ENCODE assay signal across 28 cellular contexts in the genomic region with DNA sequence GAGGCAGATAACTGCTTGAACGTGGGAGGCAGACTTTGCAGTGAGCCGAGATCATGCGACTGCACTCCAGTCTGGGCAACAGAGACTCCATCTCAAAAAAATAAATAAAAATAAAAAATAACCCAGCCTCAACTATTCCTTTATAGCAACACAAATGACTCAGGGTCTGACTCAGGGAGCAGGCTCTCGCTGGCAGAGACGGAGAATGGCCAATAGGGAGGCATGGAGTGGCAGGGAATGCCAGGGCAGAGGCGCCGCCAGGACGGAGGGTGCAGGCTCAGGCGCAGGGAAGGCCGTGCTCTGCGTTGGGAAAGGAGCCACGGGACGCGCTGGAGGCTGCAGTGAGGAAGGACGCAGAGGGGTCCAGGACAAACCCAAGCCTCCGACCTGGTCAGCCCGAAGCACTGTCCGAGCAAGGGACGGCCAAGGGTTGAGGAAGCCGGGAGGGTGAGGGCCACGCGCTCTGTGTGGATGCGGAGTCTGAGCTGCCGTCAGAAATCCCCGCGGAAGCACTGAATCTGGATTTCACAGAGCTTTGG. TPM values are rescaled to one million over a fixed set of nuclear protein-coding genes. Genes with fewer than 3 reads are reported as not detected.
DNase-seq lines count a peak whose midpoint lies in the region; ATAC-seq and TF ChIP-seq lines count a peak whose summit lies in the region.
"Had no signal": no experiment of that assay in that cellular context is flagged by ENCODE, and none has a peak within 500 bp of the region (broad histone marks: within the 10 kb centered on the region; RNA-seq: fewer than 3 reads in every experiment).

No MANE protein-coding gene starts in this region.

- H3K9me3 ChIP-seq in breast epithelium (no peaks in the 10 kb centered on the region), gastroesophageal sphincter (no peaks in the 10 kb centered on the region)
- H3K9me3 ChIP-seq: ascending aorta, HAP-1 had no signal

- no peak overlapping the region for H3K27ac Mint-ChIP-seq in MCF 10A (ENCODE audit: low read depth, unreplicated experiment)
- H3K27ac Mint-ChIP-seq: activated CD4-positive, alpha-beta memory T cell treated with anti-CD3 and anti-CD28 coated beads, Interleukin-2, amount 10 ng/mL, durations not matched to agents 7 days and 5 days; activated naive CD4-positive, alpha-beta T cell treated with anti-CD3 and anti-CD28 coated beads for 36 hours; natural killer cell treated with Interleukin-12 subunit alpha and Interleukin-12 subunit beta and Interleukin-15 and Interleukin-18, amount 100 ng/mL, for 72 hours; type B pancreatic cell; WTC11 had no signal

- POLR2A ChIA-PET in MCF 10A (lab: Yijun Ruan, JAX): interaction anchor here (0.6 kb wide), 1 partner anchor 22 kb away, joined by 3 read pairs; no protein-coding TSS in a partner anchor

- peak; percentile 64 for DNase-seq in MCF 10A (ENCODE audit: unreplicated experiment)
- no peak for DNase-seq in breast epithelium (ENCODE audit: low spot score in 2 of 2)
- DNase-seq in T1000 (lab: John Stamatoyannopoulos, UW): peak; percentile 80
- DNase-seq in iris pigment epithelial cell (ENCODE audit: low read depth): peak; percentile 42
- no peak for DNase-seq in activated CD4-positive, alpha-beta T cell treated with anti-CD3 and anti-CD28 coated beads for 4 hours
- no peak for DNase-seq in Right ventricle myocardium superior
- DNase-seq: activated CD4-positive, alpha-beta memory T cell treated with anti-CD3 and anti-CD28 coated beads, Interleukin-2, amount 10 ng/mL, durations not matched to agents 7 days and 5 days; activated naive CD4-positive, alpha-beta T cell treated with anti-CD3 and anti-CD28 coated beads for 36 hours; activated T-cell treated with anti-CD3 and anti-CD28 coated beads, Interleukin-2, amount 50 U/mL, for 4 hours; GDM1; KBM-7; NCI-H187 treated with DMSO at 0.1 percent for 48 hours; NCI-H446; NK-92 treated with Interleukin-12 subunit alpha and Interleukin-12 subunit beta, amount 100 ng/mL, for 24 hours; posterior cingulate gyrus; SHP77 treated with DMSO at 0.1 percent for 48 hours; stimulated activated CD4-positive, alpha-beta T cell treated with anti-CD3 and anti-CD28 coated beads, Interleukin-1b, Interleukin-23, amount 100 ng/mL, for 48 hours; stimulated activated naive CD4-positive, alpha-beta T cell treated with Interleukin-2 at 50 U/mL for 16 hours had no signal

- no peak for TF ChIP-seq EP300 in gastroesophageal sphincter (IDR thresholded peaks at IDR 0.05)

- BruUV-seq in MCF 10A (replicated peaks; lab: Mats Ljungman, UMichigan): no TSS peak

- TF ChIP-seq POLR2A in breast epithelium (IDR thresholded peaks at IDR 0.05) (no peak), gastroesophageal sphincter (IDR thresholded peaks at IDR 0.05) (no peak)

- no peaks in the 10 kb centered on the region for H3K9me3 Mint-ChIP-seq in MCF 10A (ENCODE audit: unreplicated experiment)
- H3K9me3 Mint-ChIP-seq: activated CD4-positive, alpha-beta memory T cell treated with anti-CD3 and anti-CD28 coated beads, Interleukin-2, amount 10 ng/mL, durations not matched to agents 7 days and 5 days; activated naive CD4-positive, alpha-beta T cell treated with anti-CD3 and anti-CD28 coated beads for 36 hours; activated T-cell treated with anti-CD3 and anti-CD28 coated beads, Interleukin-2, amount 50 U/mL, for 4 hours; natural killer cell treated with Interleukin-12 subunit alpha and Interleukin-12 subunit beta and Interleukin-15 and Interleukin-18, amount 100 ng/mL, for 72 hours; type B pancreatic cell; WTC11 had no signal

- intact Hi-C loops in MCF 10A (cut with micrococcal nuclease) (no loop called here), breast epithelium (cut with DNase I; ENCODE audit: low total_unique reads) (no loop called here), Right ventricle myocardium superior (cut with DNase I) (no loop called here)

- 84 to 92% methylated on average over 11 to 23 of the region's 26 CpGs for WGBS in gastroesophageal sphincter (ENCODE audit: low coverage in 1 of 2), 2 donors

- ATAC-seq in gastroesophageal sphincter: no peak
- no peak for ATAC-seq in Right ventricle myocardium superior (ENCODE audit: poor library complexity)
- no peak for ATAC-seq in GM21447 (IDR thresholded peaks at IDR 0.05; ENCODE audit: unreplicated experiment)
- ATAC-seq: activated T-cell treated with anti-CD3 and anti-CD28 coated beads, Interleukin-2, amount 50 U/mL, for 4 hours; GM12878; natural killer cell treated with Interleukin-12 subunit alpha and Interleukin-12 subunit beta and Interleukin-15 and Interleukin-18, amount 100 ng/mL, for 72 hours; WTC11 had no signal

- peaks cover 51% of the 10 kb centered on the region for H3K36me3 Mint-ChIP-seq in MCF 10A (ENCODE audit: insufficient read depth, unreplicated experiment)
- H3K36me3 Mint-ChIP-seq: natural killer cell treated with Interleukin-12 subunit alpha and Interleukin-12 subunit beta and Interleukin-15 and Interleukin-18, amount 100 ng/mL, for 72 hours had no signal

- TF ChIP-seq CTCF in MCF 10A (IDR thresholded peaks at IDR 0.05; ENCODE audit: unreplicated experiment) (no peak), breast epithelium (IDR thresholded peaks at IDR 0.05) (no peak), gastroesophageal sphincter (IDR thresholded peaks at IDR 0.05) (no peak)

- H3K27me3 ChIP-seq in breast epithelium (no peaks in the 10 kb centered on the region), gastroesophageal sphincter (no peaks in the 10 kb centered on the region)
- H3K27me3 ChIP-seq: ascending aorta had no signal

- no peaks in the 10 kb centered on the region for H3K27me3 Mint-ChIP-seq in MCF 10A (ENCODE audit: insufficient read depth, unreplicated experiment)
- H3K27me3 Mint-ChIP-seq: activated CD4-positive, alpha-beta memory T cell treated with anti-CD3 and anti-CD28 coated beads, Interleukin-2, amount 10 ng/mL, durations not matched to agents 7 days and 5 days; natural killer cell treated with Interleukin-12 subunit alpha and Interleukin-12 subunit beta and Interleukin-15 and Interleukin-18, amount 100 ng/mL, for 72 hours; type B pancreatic cell had no signal

- H3K4me1 ChIP-seq in breast epithelium: no peaks in the 10 kb centered on the region
- H3K4me1 ChIP-seq in gastroesophageal sphincter: peaks cover 0 to 25% (median 5%) of the 10 kb centered on the region in 3 donors
- H3K4me1 ChIP-seq: ascending aorta, HAP-1 had no signal

- H3K27ac ChIP-seq in breast epithelium (no peak overlapping the region), gastroesophageal sphincter (no peak overlapping the region)
- H3K27ac ChIP-seq: 22Rv1, ascending aorta had no signal

- CTCF ChIA-PET in MCF 10A (lab: Yijun Ruan, JAX): no interaction called here

- H3K36me3 ChIP-seq in breast epithelium (no peaks in the 10 kb centered on the region), gastroesophageal sphincter (peaks cover 0 to 96% of the 10 kb centered on the region in 2 donors)

- H3K4me1 Mint-ChIP-seq in MCF 10A (ENCODE audit: insufficient read depth, unreplicated experiment): no peaks in the 10 kb centered on the region
- H3K4me1 Mint-ChIP-seq: activated CD4-positive, alpha-beta memory T cell treated with anti-CD3 and anti-CD28 coated beads, Interleukin-2, amount 10 ng/mL, durations not matched to agents 7 days and 5 days; WTC11 had no signal

- H3K4me3 Mint-ChIP-seq in MCF 10A (ENCODE audit: unreplicated experiment): no peak overlapping the region
- H3K4me3 Mint-ChIP-seq: activated CD4-positive, alpha-beta memory T cell treated with anti-CD3 and anti-CD28 coated beads, Interleukin-2, amount 10 ng/mL, durations not matched to agents 7 days and 5 days; activated naive CD4-positive, alpha-beta T cell treated with anti-CD3 and anti-CD28 coated beads for 36 hours; activated T-cell treated with anti-CD3 and anti-CD28 coated beads, Interleukin-2, amount 50 U/mL, for 4 hours; natural killer cell treated with Interleukin-12 subunit alpha and Interleukin-12 subunit beta and Interleukin-15 and Interleukin-18, amount 100 ng/mL, for 72 hours; type B pancreatic cell; WTC11 had no signal

- no peak overlapping the region for H3K4me3 ChIP-seq in breast epithelium
- H3K4me3 ChIP-seq in gastroesophageal sphincter: no peak overlapping the region
- H3K4me3 ChIP-seq: ascending aorta, GM12878, HAP-1 had no signal

RNA-seq across cellular contexts. Expression of a gene that starts 40.3 kb away (rescaled TPM):
- total RNA-seq in MCF 10A (2022): 159 and 187 TPM in 2 replicates
- total RNA-seq in breast epithelium: 100 to 1,000 TPM in 2 of 3 donors, 10 to 100 TPM in 1; 74.2 to 110 (median 107) TPM
- 100 to 1,000 TPM; 181 to 492 (median 352) TPM for total RNA-seq in gastroesophageal sphincter
- 82.8 TPM for total RNA-seq in Right ventricle myocardium superior

RNA-seq across cellular contexts. Expression of a gene that starts 47.6 kb away (rescaled TPM):
- 99.8 and 136 TPM in 2 replicates for total RNA-seq in MCF 10A (2022)
- total RNA-seq in breast epithelium: 10 to 100 TPM; 41.6 to 52.4 (median 48.9) TPM
- total RNA-seq in gastroesophageal sphincter: 10 to 100 TPM; 36.3 to 78.8 (median 54.6) TPM
- 67.8 TPM for total RNA-seq in Right ventricle myocardium superior

RNA-seq across cellular contexts. Expression of a gene that starts 47.8 kb away (rescaled TPM):
- total RNA-seq in MCF 10A (2022) (16.4 and 17.7 TPM in 2 replicates), breast epithelium (10 to 100 TPM; 10.6 to 27.9 (median 16.1) TPM), gastroesophageal sphincter (10 to 100 TPM; 18.4 to 25.4 (median 21.6) TPM), Right ventricle myocardium superior (26.2 TPM)

RNA-seq across cellular contexts. Expression of a gene that starts 53.0 kb away (rescaled TPM):
- total RNA-seq in MCF 10A (2022): 0.81 and 1.0 TPM in 2 replicates
- 1 to 10 TPM in 2 of 3 donors, not detected in 1; 3.5 to 3.9 TPM for total RNA-seq in breast epithelium
- 1 to 10 TPM in 1 of 4 donors, under 1 TPM in 1, not detected in 2; 0.39 to 1.0 TPM for total RNA-seq in gastroesophageal sphincter
- total RNA-seq in Right ventricle myocardium superior: 0.43 TPM
- total RNA-seq: activated naive CD4-positive, alpha-beta T cell treated with anti-CD3 and anti-CD28 coated beads for 36 hours; activated T-cell treated with anti-CD3 and anti-CD28 coated beads, Interleukin-2, amount 50 U/mL, for 4 hours; ascending aorta; mesenteric fat pad had no signal

Comparison
In these comparisons a context has a peak if more than half of its experiments do, and no peak if none do; other contexts are left out.
1. DNase-seq: peak in MCF 10A (single experiment), T1000 (single experiment) and iris pigment epithelial cell (single experiment); none in breast epithelium (0 of 2), activated CD4-positive, alpha-beta T cell treated with anti-CD3 and anti-CD28 coated beads for 4 hours (0 of 2) and Right ventricle myocardium superior (single experiment).